ENCODE assay signal across 11 cellular contexts in genomic region chr1:9143250-9143649, GRCh38. TPM values are rescaled to one million over a fixed set of nuclear protein-coding genes. Genes with fewer than 3 reads are reported as not detected.
DNase-seq lines count a peak whose midpoint lies in the region; ATAC-seq, FAIRE-seq and TF ChIP-seq lines count a peak whose summit lies in the region.
"Had no signal": no experiment of that assay in that cellular context is flagged by ENCODE, and none has a peak within 500 bp of the region (broad histone marks: within the 10 kb centered on the region; RNA-seq: fewer than 3 reads in every experiment).

No MANE protein-coding gene starts in this region.

- peaks cover 17% of the 10 kb centered on the region for H3K4me1 ChIP-seq in adipocyte (ENCODE audit: control insufficient read depth, insufficient read depth, low read length)
- H3K4me1 ChIP-seq in PC-9 (replicated peaks; ENCODE audit: insufficient read depth) = peaks cover 4% of the 10 kb centered on the region; the same call in 1 of the 2 replicates

- H3K4me2 ChIP-seq in PC-9 = no peak overlapping the region
- H3K4me2 ChIP-seq: BLaER1 had no signal

- TF ChIP-seq POLR2A in GM12891 (IDR thresholded peaks at IDR 0.05; ENCODE audit: low read depth, low read length) = no peak

- peak; percentile 94 for DNase-seq in AG10803 (ENCODE audit: low read depth)
- peak; percentile 24 for DNase-seq in HT1080 (ENCODE audit: low read depth)
- DNase-seq in adipocyte (ENCODE audit: low read depth) = peak; percentile 55
- peak; percentile 47 for DNase-seq in islet precursor cell
- DNase-seq in GM12891 (ENCODE audit: insufficient read length, low spot score) = no peak
- DNase-seq in effector CD8-positive, alpha-beta T cell (lab: John Stamatoyannopoulos, UW) = no peak
- DNase-seq in PC-9 = no peak
- DNase-seq: NCI-H1694 had no signal

- CTCF ChIA-PET in PC-9 (lab: Charles Lee) = no interaction called here

- H3K9ac ChIP-seq in adipocyte (ENCODE audit: low read length) = peak overlapping the region; percentile 44
- H3K9ac ChIP-seq: BLaER1 had no signal

- no peak for FAIRE-seq in GM12891 (lab: Jason Lieb, UNC)
- FAIRE-seq: colon had no signal

- H3K36me3 ChIP-seq in adipocyte (ENCODE audit: control insufficient read depth, insufficient read depth, low read length, severe bottlenecking) (peaks cover 4% of the 10 kb centered on the region), PC-9 (ENCODE audit: low read depth) (no peaks in the 10 kb centered on the region)
- H3K36me3 ChIP-seq: BLaER1 had no signal

- TF ChIP-seq CTCF in AG10803 (conservative IDR thresholded peaks at IDR 0.05; ENCODE audit: low read length) (no peak), PC-9 (conservative IDR thresholded peaks at IDR 0.05) (no peak)

- BruUV-seq in PC-9 (replicated peaks; lab: Mats Ljungman, UMichigan) = no TSS peak

- no peaks in the 10 kb centered on the region for H4K20me1 ChIP-seq in PC-9 (ENCODE audit: insufficient read depth)
- H4K20me1 ChIP-seq: BLaER1 had no signal

- intact Hi-C loops in PC-9 (cut with micrococcal nuclease; ENCODE audit: unreplicated experiment) = no loop called here

- H3K4me3 ChIP-seq in AG10803 (ENCODE audit: low read length) = no peak overlapping the region
- no peak overlapping the region for H3K4me3 ChIP-seq in adipocyte (ENCODE audit: low read length)
- no peak overlapping the region for H3K4me3 ChIP-seq in PC-9
- H3K4me3 ChIP-seq: BLaER1 had no signal

- H3F3A ChIP-seq in PC-9 (ENCODE audit: insufficient read depth, low read depth) = no peaks in the 10 kb centered on the region

- no peaks in the 10 kb centered on the region for H3K27me3 ChIP-seq in adipocyte (replicated peaks; ENCODE audit: control insufficient read depth, insufficient read depth, low read length)
- H3K27me3 ChIP-seq in PC-9 (ENCODE audit: insufficient read depth, low read depth) = no peaks in the 10 kb centered on the region
- H3K27me3 ChIP-seq: BLaER1 had no signal

- ATAC-seq in HG02678 (IDR thresholded peaks at IDR 0.05; ENCODE audit: unreplicated experiment) = no peak

- no peak overlapping the region for H3K27ac ChIP-seq in PC-9
- H3K27ac ChIP-seq: BLaER1 had no signal

- H3K79me2 ChIP-seq in PC-9 (ENCODE audit: low read depth) = no peaks in the 10 kb centered on the region

- no peak overlapping the region for H2AFZ ChIP-seq in PC-9

- POLR2A ChIA-PET in PC-9 (lab: Charles Lee; ENCODE audit: unreplicated experiment) = no interaction called here

- no peaks in the 10 kb centered on the region for H3K9me3 ChIP-seq in adipocyte (ENCODE audit: control insufficient read depth, low read length)
- H3K9me3 ChIP-seq in PC-9 (ENCODE audit: insufficient read depth, low read depth) = no peaks in the 10 kb centered on the region
- H3K9me3 ChIP-seq: BLaER1 had no signal

- no peaks in the 10 kb centered on the region for H3K9me2 ChIP-seq in PC-9 (ENCODE audit: insufficient read depth)

TF ChIP-seq in GM12891, 5 proteins besides CTCF, POLR2A, EP300 and RAD21:
- no peak for TF ChIP-seq POU2F2 (IDR thresholded peaks at IDR 0.05; ENCODE audit: low read depth, low read length)
- TF ChIP-seq PAX5 (IDR thresholded peaks at IDR 0.05; ENCODE audit: insufficient read depth, low read length, severe bottlenecking) = no peak
- TF ChIP-seq TAF1 (IDR thresholded peaks at IDR 0.05; ENCODE audit: low read depth, low read length) = no peak
- no peak for TF ChIP-seq POLR2AphosphoS5 (IDR thresholded peaks at IDR 0.05; ENCODE audit: low read depth, low read length)
- TF ChIP-seq SPI1 (IDR thresholded peaks at IDR 0.05; ENCODE audit: low read depth, low read length) = no peak

RNA-seq across cellular contexts. Expression of gene GPR157, which starts 14.3 kb away (rescaled TPM):
- total RNA-seq in HT1080 (2014; rRNA removed; shearing (Covaris generic)) = 3.6 and 3.8 TPM in 2 replicates
- 3.4 and 4.1 TPM in 2 replicates for polyA plus RNA-seq in HT1080 (2015; cell fraction: cytosol; rRNA removed)
- polyA plus RNA-seq in HT1080 (2015; cell fraction: nucleus; rRNA removed) = 4.5 and 7.4 TPM in 2 replicates
- polyA plus RNA-seq in GM12891 (2012; ENCODE audit: low read depth, missing spikeins) = 6.8 TPM
- total RNA-seq in PC-9 (2021) = 9.0 and 10.6 TPM in 2 replicates

Comparison
In these comparisons a context has a peak if more than half of its experiments do, and no peak if none do; other contexts are left out.
1. DNase-seq: peak in AG10803 (single experiment), HT1080 (single experiment), adipocyte (single experiment) and islet precursor cell (single experiment); none in GM12891 (single experiment), effector CD8-positive, alpha-beta T cell (single experiment) and PC-9 (0 of 2).